Comparison of ENCODE assay signal across 9 cellular contexts in genomic region chr10:102629661-102630614, GRCh38. TPM values are rescaled to one million over a fixed set of nuclear protein-coding genes. Genes with fewer than 3 reads are reported as not detected.
DNase-seq lines count a peak whose midpoint lies in the region; ATAC-seq, FAIRE-seq and TF ChIP-seq lines count a peak whose summit lies in the region.
"Had no signal": no experiment of that assay in that cellular context is flagged by ENCODE, and none has a peak within 500 bp of the region (broad histone marks: within the 10 kb centered on the region; RNA-seq: fewer than 3 reads in every experiment).

No MANE protein-coding gene starts in this region.

- H3F3A ChIP-seq in PC-3 (ENCODE audit: low read length, unreplicated experiment) (no peaks in the 10 kb centered on the region), neural progenitor cell (ENCODE audit: low read depth) (peaks cover 61% of the 10 kb centered on the region)

- H3K4me3 ChIP-seq in BJ (ENCODE audit: low read depth, low read length) (no peak overlapping the region), PC-3 (ENCODE audit: low read length) (no peak overlapping the region), endothelial cell of umbilical vein (replicated peaks in 1 of 3; ENCODE audit: insufficient read depth in 1 of 3, low read depth in 1 of 3, low read length in 3 of 3) (no peak overlapping the region), neural progenitor cell (no peak overlapping the region)

- POLR2A ChIA-PET in BJ (lab: Charles Lee): interaction anchor here (0.6 kb wide), 1 partner anchor 330 kb away, joined by 4 read pairs; no protein-coding TSS in a partner anchor
- POLR2A ChIA-PET in PC-3 (lab: Charles Lee; ENCODE audit: unreplicated experiment): interaction anchor here (0.6 kb wide), 1 partner anchor 13 kb away, joined by 6 read pairs; no protein-coding TSS in a partner anchor
- POLR2A ChIA-PET in endothelial cell of umbilical vein (lab: Charles Lee): interaction anchor here (0.6 to 1.3 kb wide), 2 partner anchors 12 to 18 kb away, joined by 3 to 4 read pairs; no protein-coding TSS in a partner anchor

- peaks cover 16% of the 10 kb centered on the region for H3K27me3 Mint-ChIP-seq in neural progenitor cell (ENCODE audit: insufficient read depth, low read depth)

- intact Hi-C loops in PC-3 (cut with micrococcal nuclease): no loop called here
- intact Hi-C loops in endothelial cell of umbilical vein (cut with micrococcal nuclease): no loop called here

- H3K36me3 ChIP-seq in BJ (ENCODE audit: control insufficient read depth, insufficient read depth, low read length): peaks cover 4% of the 10 kb centered on the region; the same call in 1 of the 2 replicates
- H3K36me3 ChIP-seq in PC-3 (ENCODE audit: low read depth, low read length): no peaks in the 10 kb centered on the region
- peaks cover 0 to 1% of the 10 kb centered on the region in 2 experiments for H3K36me3 ChIP-seq in endothelial cell of umbilical vein (ENCODE audit: control insufficient read depth in 2 of 2, extremely low read depth in 1 of 2, insufficient read depth in 2 of 2, low read length in 2 of 2)
- no peaks in the 10 kb centered on the region for H3K36me3 ChIP-seq in neural progenitor cell

- H3K9me3 ChIP-seq in PC-3 (ENCODE audit: low read length) (no peaks in the 10 kb centered on the region), endothelial cell of umbilical vein (replicated peaks; ENCODE audit: control insufficient read depth, insufficient read depth, low read length) (no peaks in the 10 kb centered on the region), neural progenitor cell (ENCODE audit: low read depth) (no peaks in the 10 kb centered on the region)

- CTCF ChIA-PET in BJ (lab: Yijun Ruan, JAX): interaction anchor here (1.0 to 1.8 kb wide), 5 partner anchors 12 to 48 kb away, joined by 3 to 10 read pairs (median 5); partner anchors contain the start of gene TRIM8
- CTCF ChIA-PET in PC-3 (lab: Charles Lee): interaction anchor here (0.6 kb wide), 1 partner anchor 127 kb away, joined by 3 read pairs; no protein-coding TSS in a partner anchor
- CTCF ChIA-PET in endothelial cell of umbilical vein (lab: Charles Lee): interaction anchor here (0.7 to 4.8 kb wide), 9 partner anchors 9 to 126 kb away, joined by 3 to 56 read pairs (median 7); partner anchors contain the start of genes SUFU and TRIM8

- peak; percentile 94 for FAIRE-seq in endothelial cell of umbilical vein (lab: Jason Lieb, UNC)

- dilution Hi-C loops in endothelial cell of umbilical vein (cut with MboI; ENCODE audit: extremely low pct_ligation_motif_present, low sequenced_read_pairs): no loop called here

- H4K20me1 ChIP-seq in PC-3 (ENCODE audit: low read length): no peaks in the 10 kb centered on the region
- no peaks in the 10 kb centered on the region for H4K20me1 ChIP-seq in endothelial cell of umbilical vein (replicated peaks; ENCODE audit: control insufficient read depth, extremely low read depth, insufficient read depth, low read length)
- no peaks in the 10 kb centered on the region for H4K20me1 ChIP-seq in neural progenitor cell (ENCODE audit: low read depth)

- no peak overlapping the region for H3K4me3 Mint-ChIP-seq in neural progenitor cell

- H3K4me2 ChIP-seq in PC-3 (ENCODE audit: low read length) (peak overlapping the region; percentile 39), endothelial cell of umbilical vein (ENCODE audit: insufficient read depth, low read length) (no peak overlapping the region), neural progenitor cell (peak overlapping the region; percentile 36)

- H3K9ac ChIP-seq in PC-3 (ENCODE audit: low read length) (no peak overlapping the region), endothelial cell of umbilical vein (replicated peaks; ENCODE audit: extremely low read depth, insufficient read depth, low read length) (peak overlapping the region; percentile 26), neural progenitor cell (no peak overlapping the region)

- ATAC-seq in PC-3 (peak; percentile 81), HG03280 (IDR thresholded peaks at IDR 0.05; ENCODE audit: unreplicated experiment) (no peak), HG03135 (IDR thresholded peaks at IDR 0.05; ENCODE audit: unreplicated experiment) (no peak)

- H3K36me3 Mint-ChIP-seq in neural progenitor cell: peaks cover 13% of the 10 kb centered on the region

- no peaks in the 10 kb centered on the region for H3K9me3 Mint-ChIP-seq in neural progenitor cell

- H3K4me1 Mint-ChIP-seq in neural progenitor cell: peaks cover 85% of the 10 kb centered on the region

- no peak for TF ChIP-seq CTCF in BJ (IDR thresholded peaks at IDR 0.05; ENCODE audit: insufficient read depth, low read depth, low read length)
- no peak for TF ChIP-seq CTCF in PC-3 (conservative IDR thresholded peaks at IDR 0.05; ENCODE audit: low read depth, low read length)
- TF ChIP-seq CTCF in endothelial cell of umbilical vein (IDR thresholded peaks at IDR 0.05; ENCODE audit: extremely low read depth in 1 of 2, insufficient read depth in 1 of 2, low read depth in 1 of 2, low read length in 2 of 2): no peak
- TF ChIP-seq CTCF in neural progenitor cell (IDR thresholded peaks at IDR 0.05): no peak

- no peaks in the 10 kb centered on the region for H3K9me2 ChIP-seq in PC-3 (replicated peaks; ENCODE audit: low read length)

- TF ChIP-seq POLR2A in endothelial cell of umbilical vein (IDR thresholded peaks at IDR 0.05; ENCODE audit: low read depth, low read length): peak; percentile 47

- H3K4me1 ChIP-seq in PC-3 (ENCODE audit: insufficient read depth, low read length): peaks cover 66% of the 10 kb centered on the region
- peaks cover 73% of the 10 kb centered on the region for H3K4me1 ChIP-seq in endothelial cell of umbilical vein (ENCODE audit: control insufficient read depth, extremely low read depth, insufficient read depth, low read length)
- H3K4me1 ChIP-seq in neural progenitor cell: peaks cover 79% of the 10 kb centered on the region

- peak overlapping the region; percentile 72 for H3K27ac ChIP-seq in PC-3 (ENCODE audit: low read length)
- H3K27ac ChIP-seq in endothelial cell of umbilical vein (ENCODE audit: insufficient read depth, low read depth, low read length): peak overlapping the region; percentile 97
- peak overlapping the region; percentile 81 for H3K27ac ChIP-seq in neural progenitor cell

- peak overlapping the region; percentile 74 for H3K27ac Mint-ChIP-seq in neural progenitor cell

- H2AFZ ChIP-seq in PC-3 (ENCODE audit: low read length) (peak overlapping the region; percentile 41; the same call in 1 of the 2 replicates), endothelial cell of umbilical vein (ENCODE audit: low read depth, low read length) (no peak overlapping the region), neural progenitor cell (replicated peaks) (no peak overlapping the region)

- BruUV-seq in PC-3 (replicated peaks; lab: Mats Ljungman, UMichigan) (TSS peak; percentile 46), endothelial cell of umbilical vein (replicated peaks; lab: Mats Ljungman, UMichigan) (no TSS peak)

- H3K27me3 ChIP-seq in BJ (ENCODE audit: control insufficient read depth, insufficient read depth, low read length) (no peaks in the 10 kb centered on the region), PC-3 (ENCODE audit: low read length) (no peaks in the 10 kb centered on the region), endothelial cell of umbilical vein (ENCODE audit: control insufficient read depth in 2 of 2, insufficient read depth in 2 of 2, low read length in 2 of 2) (no peaks in the 10 kb centered on the region), neural progenitor cell (no peaks in the 10 kb centered on the region)

- no peaks in the 10 kb centered on the region for H3K79me2 ChIP-seq in PC-3 (ENCODE audit: low read length)
- H3K79me2 ChIP-seq in endothelial cell of umbilical vein (ENCODE audit: control insufficient read depth, insufficient read depth, low read length): no peaks in the 10 kb centered on the region
- no peaks in the 10 kb centered on the region for H3K79me2 ChIP-seq in neural progenitor cell (ENCODE audit: low read depth)

- H3K9me1 ChIP-seq in endothelial cell of umbilical vein (replicated peaks; ENCODE audit: control insufficient read depth, extremely low read depth, insufficient read depth, low read length): no peaks in the 10 kb centered on the region

- DNase-seq in BJ (ENCODE audit: low read depth) (peak; percentile 64), PC-3 (peak; percentile 85), endothelial cell of umbilical vein (ENCODE audit: low read depth, low spot score) (peak; percentile 50), neural progenitor cell (ENCODE audit: low spot score) (peak; percentile 76), T-helper 2 cell (no peak), globus pallidus (ENCODE audit: low spot score) (no peak)
- DNase-seq: NCI-H2081 treated with DMSO at 0.1 percent for 48 hours had no signal

TF ChIP-seq in endothelial cell of umbilical vein, 7 proteins besides CTCF, POLR2A, EP300 and RAD21:
- TF ChIP-seq MAX (IDR thresholded peaks at IDR 0.05; ENCODE audit: insufficient read depth, insufficient read length): no peak
- peak; percentile 10 for TF ChIP-seq JUN (IDR thresholded peaks at IDR 0.05; ENCODE audit: borderline replicate concordance, insufficient read depth, insufficient read length, low read depth)
- TF ChIP-seq GATA2 (IDR thresholded peaks at IDR 0.05; ENCODE audit: insufficient read depth, insufficient read length, low read depth, low read length): no peak
- no peak for TF ChIP-seq EZH2 (IDR thresholded peaks at IDR 0.05; ENCODE audit: borderline replicate concordance, low read depth, low read length, severe bottlenecking)
- peak; percentile 36 for TF ChIP-seq POLR2AphosphoS5 (IDR thresholded peaks at IDR 0.05; ENCODE audit: insufficient read depth, low read depth, low read length)
- TF ChIP-seq MYC (IDR thresholded peaks at IDR 0.05; ENCODE audit: low read depth, low read length): no peak
- TF ChIP-seq FOS (IDR thresholded peaks at IDR 0.05; ENCODE audit: borderline replicate concordance, insufficient read depth, low read length): peak; percentile 47

RNA-seq across cellular contexts. Expression of gene TRIM8, which starts 14.3 kb away (rescaled TPM):
- polyA plus RNA-seq in BJ (2011; rRNA removed): 60.4 and 105 TPM in 2 replicates
- polyA minus RNA-seq in BJ (2011; rRNA and poly(A)+ RNA removed): 45.1 and 46.2 TPM in 2 replicates
- 61.4 and 103 TPM in 2 replicates for total RNA-seq in PC-3 (2014; rRNA removed)
- total RNA-seq in endothelial cell of umbilical vein: 108 and 114 TPM in 2 replicates
- polyA plus RNA-seq in endothelial cell of umbilical vein: 74.1 and 77.2 TPM in 2 replicates
- polyA plus RNA-seq in endothelial cell of umbilical vein (2011; cell fraction: cytosol; rRNA removed): 88.7 and 106 TPM in 2 replicates
- polyA plus RNA-seq in endothelial cell of umbilical vein (2011; cell fraction: nucleus; rRNA removed): 74.2 and 76.4 TPM in 2 replicates
- 154 and 159 TPM in 2 replicates for polyA plus RNA-seq in endothelial cell of umbilical vein (2012)
- polyA minus RNA-seq in endothelial cell of umbilical vein: 45.9 and 64.0 TPM in 2 replicates
- polyA minus RNA-seq in endothelial cell of umbilical vein (2011; cell fraction: cytosol; rRNA and poly(A)+ RNA removed): 17.6 TPM
- 26.3 and 40.0 TPM in 2 replicates for polyA minus RNA-seq in endothelial cell of umbilical vein (2011; cell fraction: nucleus; rRNA and poly(A)+ RNA removed)
- 31.4 and 33.8 TPM in 2 replicates for total RNA-seq in neural progenitor cell (ENCODE audit: low replicate concordance)

Comparison
In these comparisons a context has a peak if more than half of its experiments do, and no peak if none do; other contexts are left out.
1. DNase-seq: peak in BJ (single experiment), PC-3 (single experiment), endothelial cell of umbilical vein (single experiment) and neural progenitor cell (single experiment); none in T-helper 2 cell (0 of 5) and globus pallidus (single experiment).
2. Peak in every context shown above with its lines, with median percentiles within 50 percentile points of each other: H3K27ac ChIP-seq.